17 cellular contexts compared by ENCODE assay signal in the genomic region with DNA sequence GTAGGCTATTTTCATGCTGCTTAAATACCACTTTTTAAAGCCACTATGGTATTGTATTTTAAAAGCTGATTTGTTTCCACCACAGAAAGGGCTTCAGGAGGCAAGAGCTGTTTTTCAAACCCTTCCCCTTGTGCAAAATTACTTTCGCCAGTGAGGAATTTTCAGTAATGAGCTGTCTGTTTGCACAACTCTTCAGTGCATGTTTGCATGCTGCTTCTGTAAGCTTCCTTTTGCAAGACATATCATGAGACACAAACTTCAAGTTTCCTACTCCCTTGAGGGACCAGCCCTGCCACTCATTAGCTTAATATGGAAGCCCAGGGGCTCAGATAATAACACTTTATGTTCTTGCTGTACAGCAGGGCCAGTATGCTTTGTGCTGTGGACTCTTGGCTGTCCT.
DNase-seq lines count a peak whose midpoint lies in the region; TF ChIP-seq lines count a peak whose summit lies in the region.
"Had no signal": no experiment of that assay in that cellular context is flagged by ENCODE, and none has a peak within 500 bp of the region (broad histone marks: within the 10 kb centered on the region; RNA-seq: fewer than 3 reads in every experiment).

No MANE protein-coding gene starts in this region.

- H2AFZ ChIP-seq in Loucy (ENCODE audit: low read length), result peak overlapping the region; percentile 9; the same call in 1 of the 2 replicates

- no peaks in the 10 kb centered on the region for H3K36me3 Mint-ChIP-seq in activated naive CD8-positive, alpha-beta T cell treated with anti-CD3 and anti-CD28 coated beads for 36 hours
- H3K36me3 Mint-ChIP-seq: activated naive CD4-positive, alpha-beta T cell treated with anti-CD3 and anti-CD28 coated beads, Interleukin-2, amount 50 U/mL, for 24 hours had no signal

- no peak overlapping the region for H3K4me2 ChIP-seq in Loucy (ENCODE audit: low read depth, low read length, poor library complexity, severe bottlenecking)

- H3K79me2 ChIP-seq in Loucy (ENCODE audit: insufficient read depth, low read length), result no peaks in the 10 kb centered on the region

- H4K20me1 ChIP-seq in Loucy (ENCODE audit: insufficient read depth, low read length, poor library complexity, severe bottlenecking), result no peaks in the 10 kb centered on the region

- H3K9me3 ChIP-seq in Loucy (ENCODE audit: insufficient read depth, low read depth, low read length) (no peaks in the 10 kb centered on the region), neutrophil (no peaks in the 10 kb centered on the region)
- H3K9me3 ChIP-seq: tibial nerve had no signal

- H3K27me3 ChIP-seq in Loucy (ENCODE audit: insufficient read depth, low read length, poor library complexity, severe bottlenecking), result no peaks in the 10 kb centered on the region
- H3K27me3 ChIP-seq in brain microvascular endothelial cell (replicated peaks), result no peaks in the 10 kb centered on the region
- no peaks in the 10 kb centered on the region for H3K27me3 ChIP-seq in neutrophil
- H3K27me3 ChIP-seq: tibial nerve had no signal

- H3K27ac ChIP-seq in brain microvascular endothelial cell, result no peak overlapping the region
- H3K27ac ChIP-seq in neutrophil, result peak overlapping the region; percentile 50
- H3K27ac ChIP-seq: tibial nerve had no signal

- H3K36me3 ChIP-seq in Loucy (ENCODE audit: insufficient read depth, low read length), result no peaks in the 10 kb centered on the region
- no peaks in the 10 kb centered on the region for H3K36me3 ChIP-seq in brain microvascular endothelial cell (replicated peaks)
- H3K36me3 ChIP-seq in neutrophil, result no peaks in the 10 kb centered on the region
- H3K36me3 ChIP-seq: tibial nerve had no signal

- no peaks in the 10 kb centered on the region for H3K9me2 ChIP-seq in Loucy (replicated peaks; ENCODE audit: low read depth, low read length)

- peaks cover 2% of the 10 kb centered on the region for H3K27me3 Mint-ChIP-seq in activated naive CD8-positive, alpha-beta T cell treated with anti-CD3 and anti-CD28 coated beads for 36 hours
- H3K27me3 Mint-ChIP-seq: activated naive CD4-positive, alpha-beta T cell treated with anti-CD3 and anti-CD28 coated beads, Interleukin-2, amount 50 U/mL, for 24 hours had no signal

- DNase-seq in NCI-H1092 treated with DMSO at 0.1 percent for 48 hours (lab: John Stamatoyannopoulos, UW) (peak; percentile 27), NCI-H1092 (lab: John Stamatoyannopoulos, UW) (no peak), brain microvascular endothelial cell (peak; percentile 13), mesenteric fat pad (ENCODE audit: low spot score) (no peak), KBM-7 (no peak)
- no peak for DNase-seq in activated naive CD8-positive, alpha-beta T cell treated with anti-CD3 and anti-CD28 coated beads for 36 hours
- DNase-seq: 8988T, dermis blood vessel endothelial cell, left cardiac atrium, nephron progenitor cell, SHP77 treated with DMSO at 0.1 percent for 48 hours had no signal

- no peak overlapping the region for H3K27ac Mint-ChIP-seq in activated naive CD8-positive, alpha-beta T cell treated with anti-CD3 and anti-CD28 coated beads for 36 hours
- H3K27ac Mint-ChIP-seq: activated naive CD4-positive, alpha-beta T cell treated with anti-CD3 and anti-CD28 coated beads, Interleukin-2, amount 50 U/mL, for 24 hours; nephron progenitor cell had no signal

- in situ Hi-C loops in brain microvascular endothelial cell (cut with HindIII; ENCODE audit: low pct_ligation_motif_present, low sequenced_read_pairs), result loop anchor here (25.0 kb wide), 1 partner anchor 378 kb away; no protein-coding TSS in a partner anchor
- in situ Hi-C loops in KBM-7 (cut with MboI; ENCODE audit: low pct_unique_long_range_greater_than_20kb, low sequenced_read_pairs), result loop anchor here (25.0 kb wide), 1 partner anchor 403 kb away; no protein-coding TSS in a partner anchor

- H3K9me3 Mint-ChIP-seq in activated naive CD8-positive, alpha-beta T cell treated with anti-CD3 and anti-CD28 coated beads for 36 hours, result no peaks in the 10 kb centered on the region
- H3K9me3 Mint-ChIP-seq: activated naive CD4-positive, alpha-beta T cell treated with anti-CD3 and anti-CD28 coated beads, Interleukin-2, amount 50 U/mL, for 24 hours had no signal

- no peak overlapping the region for H3K9ac ChIP-seq in Loucy (ENCODE audit: low read depth, low read length, poor library complexity, severe bottlenecking)

- peaks cover 12% of the 10 kb centered on the region for H3K4me1 Mint-ChIP-seq in activated naive CD8-positive, alpha-beta T cell treated with anti-CD3 and anti-CD28 coated beads for 36 hours

- H3F3A ChIP-seq in Loucy (ENCODE audit: low read depth), result no peaks in the 10 kb centered on the region

- no peaks in the 10 kb centered on the region for H3K4me1 ChIP-seq in Loucy (ENCODE audit: insufficient read depth, low read length, poor library complexity, severe bottlenecking)
- peaks cover 26% of the 10 kb centered on the region in 2 experiments for H3K4me1 ChIP-seq in neutrophil (ENCODE audit: control insufficient read depth in 1 of 2, insufficient read depth in 1 of 2, low read depth in 1 of 2, low read length in 1 of 2)
- H3K4me1 ChIP-seq: tibial nerve had no signal

- no peak for TF ChIP-seq CTCF in Loucy (conservative IDR thresholded peaks at IDR 0.05; ENCODE audit: low read length)
- TF ChIP-seq CTCF in brain microvascular endothelial cell (IDR thresholded peaks at IDR 0.05; ENCODE audit: low read depth, low read length, missing control alignments), result no peak
- no peak for TF ChIP-seq CTCF in neutrophil (IDR thresholded peaks at IDR 0.05)

- H3K4me3 Mint-ChIP-seq in activated naive CD8-positive, alpha-beta T cell treated with anti-CD3 and anti-CD28 coated beads for 36 hours, result no peak overlapping the region
- H3K4me3 Mint-ChIP-seq: activated naive CD4-positive, alpha-beta T cell treated with anti-CD3 and anti-CD28 coated beads, Interleukin-2, amount 50 U/mL, for 24 hours; nephron progenitor cell had no signal

- H3K4me3 ChIP-seq in Loucy (ENCODE audit: low read length, poor library complexity, severe bottlenecking), result no peak overlapping the region
- no peak overlapping the region for H3K4me3 ChIP-seq in brain microvascular endothelial cell (ENCODE audit: low read depth, low read length)
- H3K4me3 ChIP-seq in neutrophil (ENCODE audit: low read depth in 1 of 2, low read length in 1 of 2), result no peak overlapping the region
- H3K4me3 ChIP-seq: K562, skin epidermis, tibial nerve had no signal

Comparison
In these comparisons a context has a peak if more than half of its experiments do, and no peak if none do; other contexts are left out.
1. DNase-seq: peak in NCI-H1092 treated with DMSO at 0.1 percent for 48 hours (single experiment) and brain microvascular endothelial cell (single experiment); none in NCI-H1092 (single experiment), activated naive CD8-positive, alpha-beta T cell treated with anti-CD3 and anti-CD28 coated beads for 36 hours (single experiment), mesenteric fat pad (single experiment) and KBM-7 (single experiment).